17 cellular contexts compared by ENCODE assay signal in genomic region chr11:71500601-71501021, GRCh38. TPM values are rescaled to one million over a fixed set of nuclear protein-coding genes. Genes with fewer than 3 reads are reported as not detected.
DNase-seq lines count a peak whose midpoint lies in the region; TF ChIP-seq lines count a peak whose summit lies in the region.
"Had no signal": no experiment of that assay in that cellular context is flagged by ENCODE, and none has a peak within 500 bp of the region (broad histone marks: within the 10 kb centered on the region; RNA-seq: fewer than 3 reads in every experiment).

No MANE protein-coding gene starts in this region.

- TF ChIP-seq CTCF in thyroid gland (IDR thresholded peaks at IDR 0.05) (no peak), transverse colon (IDR thresholded peaks at IDR 0.05) (no peak)

- no peak for TF ChIP-seq EP300 in transverse colon (IDR thresholded peaks at IDR 0.05; ENCODE audit: low read depth)

- TF ChIP-seq POLR2A in thyroid gland (IDR thresholded peaks at IDR 0.05) (no peak), transverse colon (IDR thresholded peaks at IDR 0.05) (no peak)

- in situ Hi-C loops in transverse colon (cut with MboI; ENCODE audit: low pct_ligation_motif_present in 1 of 4, low pct_unique_long_range_greater_than_20kb in 1 of 4, low sequenced_read_pairs in 3 of 4), result no loop called here

- peaks cover 0 to 7% of the 10 kb centered on the region in 2 donors for H3K4me1 ChIP-seq in thyroid gland
- H3K4me1 ChIP-seq in transverse colon, result no peaks in the 10 kb centered on the region

- no peak overlapping the region for H3K4me3 ChIP-seq in thyroid gland (replicated peaks in 1 of 3)
- no peak overlapping the region for H3K4me3 ChIP-seq in transverse colon
- H3K4me3 ChIP-seq: gastrocnemius medialis, K562 had no signal

- DNase-seq in activated CD8-positive, alpha-beta memory T cell treated with anti-CD3 and anti-CD28 coated beads for 24 hours, result peak; percentile 51
- DNase-seq in activated CD8-positive, alpha-beta memory T cell treated with anti-CD3 and anti-CD28 coated beads, Interleukin-2, amount 50 U/mL, for 4 hours, result no peak
- DNase-seq in cerebellar cortex (ENCODE audit: low spot score) (peak; percentile 0), lung microvascular endothelial cell (ENCODE audit: low read depth in 2 of 2) (peak; percentile 10 to 77), thyroid gland (peak; percentile 68 to 70), DMS 273 (lab: John Stamatoyannopoulos, UW; ENCODE audit: unreplicated experiment) (no peak), transverse colon (no peak)
- no peak for DNase-seq in activated T-cell treated with anti-CD3 and anti-CD28 coated beads, Interleukin-2, amount 50 U/mL, for 48 hours
- DNase-seq: CD8-positive, alpha-beta memory T cell; gastrocnemius medialis; HFFc6; mesenchymal stem cell; NCI-H1417; occipital lobe; stimulated activated naive CD8-positive, alpha-beta T cell treated with anti-CD3 and anti-CD28 coated beads, Interleukin-15, amount 100 ng/mL, for 72 hours had no signal

- H3K9me3 ChIP-seq in thyroid gland, result no peaks in the 10 kb centered on the region
- H3K9me3 ChIP-seq in transverse colon, result no peaks in the 10 kb centered on the region
- H3K9me3 ChIP-seq: gastrocnemius medialis had no signal

- 24 to 35% methylated on average over 3 to 5 of the region's 6 CpGs for WGBS in thyroid gland, 2 donors
- WGBS in transverse colon (ENCODE audit: low coverage in 1 of 2), 2 donors, result 77% methylated on average over 6 of the region's 6 CpGs; no CpG with 5 or more reads in 1 of the 2 donors

- H3K27me3 ChIP-seq in thyroid gland (no peaks in the 10 kb centered on the region), transverse colon (no peaks in the 10 kb centered on the region)
- H3K27me3 ChIP-seq: gastrocnemius medialis had no signal

- H3K36me3 ChIP-seq in thyroid gland, result peaks cover 31 to 43% of the 10 kb centered on the region in 2 donors
- peaks cover 0 to 62% (median 28%) of the 10 kb centered on the region in 4 donors for H3K36me3 ChIP-seq in transverse colon

- intact Hi-C loops in thyroid gland (cut with DNase I), result no loop called here
- intact Hi-C loops in transverse colon (cut with DNase I; ENCODE audit: low total_unique reads), result no loop called here

- H3K27ac ChIP-seq in thyroid gland, result no peak overlapping the region
- H3K27ac ChIP-seq in transverse colon, result no peak overlapping the region

RNA-seq across cellular contexts. Expression of gene KRTAP5-7, which starts 26.5 kb away (rescaled TPM):
- total RNA-seq in lung microvascular endothelial cell (not detected in 2 replicates), thyroid gland (1 to 10 TPM in 1 of 4 donors, not detected in 3; 1.2 TPM), transverse colon (1 to 10 TPM in 2 of 4 donors, under 1 TPM in 1, not detected in 1; 0.41 to 4.5 (median 1.3) TPM)
- total RNA-seq: bronchial epithelial cell; CD8-positive, alpha-beta memory T cell; gastrocnemius medialis; HFFc6; K562; occipital lobe had no signal

RNA-seq across cellular contexts. Expression of gene KRTAP5-8, which starts 37.2 kb away (rescaled TPM):
- total RNA-seq in lung microvascular endothelial cell (not detected in 2 replicates), thyroid gland (under 1 TPM in 1 of 4 donors, not detected in 3; 0.49 TPM), transverse colon (1 to 10 TPM in 1 of 4 donors, under 1 TPM in 2, not detected in 1; 0.41 to 3.2 (median 0.48) TPM)
- total RNA-seq: bronchial epithelial cell; CD8-positive, alpha-beta memory T cell; HFFc6; K562 had no signal

RNA-seq across cellular contexts. Expression of gene NADSYN1, which starts 47.6 kb away (rescaled TPM):
- total RNA-seq in lung microvascular endothelial cell, result 67.9 and 69.7 TPM in 2 replicates
- total RNA-seq in thyroid gland, result 100 to 1,000 TPM in 1 of 4 donors, 10 to 100 TPM in 3; 41.9 to 102 (median 54.7) TPM
- 100 to 1,000 TPM; 144 to 271 (median 195) TPM for total RNA-seq in transverse colon

RNA-seq across cellular contexts. Expression of gene KRTAP5-9, which starts 47.6 kb away (rescaled TPM):
- not detected in 2 replicates for total RNA-seq in lung microvascular endothelial cell
- under 1 TPM in 1 of 4 donors, not detected in 3; 0.54 TPM for total RNA-seq in thyroid gland
- under 1 TPM in 2 of 4 donors, not detected in 2; 0.41 to 0.79 TPM for total RNA-seq in transverse colon
- total RNA-seq: bronchial epithelial cell; CD8-positive, alpha-beta memory T cell; gastrocnemius medialis; K562; occipital lobe had no signal

RNA-seq across cellular contexts. Expression of gene DHCR7, which starts 52.4 kb away (rescaled TPM):
- total RNA-seq in lung microvascular endothelial cell, result 38.3 and 38.6 TPM in 2 replicates
- total RNA-seq in thyroid gland, result 10 to 100 TPM in 3 of 4 donors, 1 to 10 TPM in 1; 8.3 to 32.0 (median 23.7) TPM
- 10 to 100 TPM in 3 of 4 donors, 1 to 10 TPM in 1; 5.6 to 76.7 (median 31.5) TPM for total RNA-seq in transverse colon

Comparison
In these comparisons a context has a peak if more than half of its experiments do, and no peak if none do; other contexts are left out.
1. DNase-seq: peak in activated CD8-positive, alpha-beta memory T cell treated with anti-CD3 and anti-CD28 coated beads for 24 hours (single experiment), cerebellar cortex (single experiment), lung microvascular endothelial cell (2 of 2) and thyroid gland (2 of 2); none in activated CD8-positive, alpha-beta memory T cell treated with anti-CD3 and anti-CD28 coated beads, Interleukin-2, amount 50 U/mL, for 4 hours (single experiment), DMS 273 (single experiment), transverse colon (single experiment) and activated T-cell treated with anti-CD3 and anti-CD28 coated beads, Interleukin-2, amount 50 U/mL, for 48 hours (0 of 2).